21 cellular contexts compared by ENCODE assay signal in genomic region chr15:25239471-25240345, GRCh38.
DNase-seq lines count a peak whose midpoint lies in the region; ATAC-seq, FAIRE-seq and TF ChIP-seq lines count a peak whose summit lies in the region.
"Had no signal": no experiment of that assay in that cellular context is flagged by ENCODE, and none has a peak within 500 bp of the region (broad histone marks: within the 10 kb centered on the region; RNA-seq: fewer than 3 reads in every experiment).

No MANE protein-coding gene starts in this region.

- H3K4me1 ChIP-seq in heart left ventricle (no peaks in the 10 kb centered on the region), kidney (ENCODE audit: control insufficient read depth in 1 of 2, insufficient read depth in 1 of 2, low read depth in 1 of 2, low read length in 2 of 2) (no peaks in the 10 kb centered on the region), osteoblast (ENCODE audit: insufficient read depth, low read length) (no peaks in the 10 kb centered on the region), upper lobe of right lung (no peaks in the 10 kb centered on the region)

- H3K27me3 ChIP-seq in heart left ventricle: no peaks in the 10 kb centered on the region
- H3K27me3 ChIP-seq in osteoblast (ENCODE audit: insufficient read depth, low read length): no peaks in the 10 kb centered on the region
- H3K27me3 ChIP-seq in upper lobe of right lung: no peaks in the 10 kb centered on the region

- TF ChIP-seq POLR2A in heart left ventricle (IDR thresholded peaks at IDR 0.05): no peak
- TF ChIP-seq POLR2A in GM12892 (IDR thresholded peaks at IDR 0.05; ENCODE audit: low read depth, low read length): no peak

- H4K20me1 ChIP-seq in osteoblast (ENCODE audit: insufficient read depth, low read length): no peaks in the 10 kb centered on the region

- TF ChIP-seq CTCF in heart left ventricle (IDR thresholded peaks at IDR 0.05) (no peak), kidney (IDR thresholded peaks at IDR 0.05; ENCODE audit: borderline replicate concordance, extremely low read depth, insufficient read depth) (no peak), osteoblast (IDR thresholded peaks at IDR 0.05; ENCODE audit: extremely low read depth, low read depth, low read length) (no peak), upper lobe of right lung (IDR thresholded peaks at IDR 0.05) (no peak)

- H3K4me2 ChIP-seq in osteoblast (ENCODE audit: insufficient read depth, low read length): no peak overlapping the region

- 76 to 80% (median 78%) methylated on average over 6 to 9 of the region's 9 CpGs for WGBS in heart left ventricle, 4 donors

- H3K9ac ChIP-seq in kidney (ENCODE audit: low read length in 2 of 2): no peak overlapping the region

- no peak for FAIRE-seq in kidney (lab: Jason Lieb, UNC)
- FAIRE-seq in GM12892 (lab: Jason Lieb, UNC): no peak
- FAIRE-seq: GM19239, H1 had no signal

- ATAC-seq in heart left ventricle: no peak
- no peak for ATAC-seq in upper lobe of right lung
- no peak for ATAC-seq in HG03354 (IDR thresholded peaks at IDR 0.05; ENCODE audit: poor library complexity, severe bottlenecking, unreplicated experiment)

- intact Hi-C loops in heart left ventricle (cut with DNase I) (no loop called here), cardiac septum (cut with DNase I) (no loop called here), kidney (cut with DNase I) (no loop called here), upper lobe of right lung (cut with DNase I) (no loop called here)

- no peak overlapping the region for H2AFZ ChIP-seq in osteoblast (ENCODE audit: low read length)

- H3K36me3 ChIP-seq in heart left ventricle: no peaks in the 10 kb centered on the region
- H3K36me3 ChIP-seq in kidney (ENCODE audit: control insufficient read depth in 1 of 2, insufficient read depth in 2 of 2, low read length in 2 of 2): no peaks in the 10 kb centered on the region
- no peaks in the 10 kb centered on the region for H3K36me3 ChIP-seq in osteoblast (ENCODE audit: insufficient read depth, low read length)
- H3K36me3 ChIP-seq in upper lobe of right lung: no peaks in the 10 kb centered on the region

- no peaks in the 10 kb centered on the region for H3K79me2 ChIP-seq in osteoblast (ENCODE audit: insufficient read depth, low read length)

- peaks cover 0 to 33% (median 0%) of the 10 kb centered on the region in 12 donors for H3K9me3 ChIP-seq in heart left ventricle
- peaks cover 0 to 4% of the 10 kb centered on the region in 2 donors for H3K9me3 ChIP-seq in kidney (ENCODE audit: control insufficient read depth in 1 of 2, low read length in 2 of 2)
- H3K9me3 ChIP-seq in osteoblast (ENCODE audit: low read depth, low read length): no peaks in the 10 kb centered on the region
- no peaks in the 10 kb centered on the region for H3K9me3 ChIP-seq in upper lobe of right lung

- DNase-seq in heart left ventricle (peak in 3 of 5 donors; percentile 19 to 40 (median 19)), cardiac septum (ENCODE audit: low spot score) (no peak), kidney (peak; percentile 60), osteoblast (ENCODE audit: insufficient read length, low spot score, missing footprints) (peak; percentile 50), upper lobe of right lung (peak; percentile 42), GM12892 (ENCODE audit: insufficient read length) (no peak)
- DNase-seq: ACHN, AML-193, COR-L47, EL, KG1, NCI-H1436, NCI-H2029, NCI-H2171, NCI-H446 treated with DMSO at 0.1 percent for 48 hours, NCI-H748 treated with DMSO at 0.1 percent for 48 hours, OCI-M1, RPMI8226 had no signal

- no peak overlapping the region for H3K27ac ChIP-seq in heart left ventricle
- H3K27ac ChIP-seq in kidney (ENCODE audit: low read depth in 2 of 2, low read length in 2 of 2): no peak overlapping the region
- no peak overlapping the region for H3K27ac ChIP-seq in osteoblast (ENCODE audit: low read depth, low read length)
- no peak overlapping the region for H3K27ac ChIP-seq in upper lobe of right lung

- H3K4me3 ChIP-seq in heart left ventricle: no peak overlapping the region
- H3K4me3 ChIP-seq in kidney (ENCODE audit: low read length in 2 of 2): no peak overlapping the region
- H3K4me3 ChIP-seq in osteoblast (ENCODE audit: insufficient read depth, low read length): no peak overlapping the region
- H3K4me3 ChIP-seq in upper lobe of right lung: no peak overlapping the region

Comparison
In these comparisons a context has a peak if more than half of its experiments do, and no peak if none do; other contexts are left out.
1. DNase-seq: peak in heart left ventricle (3 of 5), kidney (single experiment), osteoblast (single experiment) and upper lobe of right lung (single experiment); none in cardiac septum (single experiment) and GM12892 (single experiment).